ENCODE assay signal across 8 cellular contexts in genomic region chr1:54054438-54054749, GRCh38. TPM values are rescaled to one million over a fixed set of nuclear protein-coding genes. Genes with fewer than 3 reads are reported as not detected.
A peak's percentile ranks its signal among the peaks of the same experiment; 100 is the strongest.
DNase-seq lines count a peak whose midpoint lies in the region; ATAC-seq and TF ChIP-seq lines count a peak whose summit lies in the region.

No MANE protein-coding gene starts in this region.

- no peak for TF ChIP-seq CTCF in RWPE2 (IDR thresholded peaks at IDR 0.05; ENCODE audit: poor library complexity, severe bottlenecking)
- TF ChIP-seq CTCF in foreskin keratinocyte (conservative IDR thresholded peaks at IDR 0.05), result peak; percentile 29
- no peak for TF ChIP-seq CTCF in tibial artery (IDR thresholded peaks at IDR 0.05)

- peaks cover 4 to 18% of the 10 kb centered on the region in 2 donors for H3K36me3 Mint-ChIP-seq in activated T-cell treated with anti-CD3 and anti-CD28 coated beads, Interleukin-2, amount 50 U/mL, for 72 hours (ENCODE audit: insufficient read depth in 2 of 2)
- H3K36me3 Mint-ChIP-seq in activated T-cell treated with anti-CD3 and anti-CD28 coated beads, Interleukin-2, amount 50 U/mL, for 24 hours (ENCODE audit: low read depth), result peaks cover 39% of the 10 kb centered on the region

- peaks cover 58% of the 10 kb centered on the region for H3K4me1 Mint-ChIP-seq in activated T-cell treated with anti-CD3 and anti-CD28 coated beads, Interleukin-2, amount 50 U/mL, for 72 hours (ENCODE audit: low read depth)
- H3K4me1 Mint-ChIP-seq in activated T-cell treated with anti-CD3 and anti-CD28 coated beads, Interleukin-2, amount 50 U/mL, for 24 hours (ENCODE audit: low read depth), result peaks cover 34% of the 10 kb centered on the region

- H3K4me1 ChIP-seq in RWPE2 (ENCODE audit: insufficient read depth, poor library complexity, severe bottlenecking) (peaks cover 9% of the 10 kb centered on the region), foreskin keratinocyte (peaks cover 8% of the 10 kb centered on the region), tibial artery (peaks cover 0 to 41% (median 23%) of the 10 kb centered on the region in 4 donors)

- peaks cover 5% of the 10 kb centered on the region; the same call in 1 of the 2 replicates for H3K36me3 ChIP-seq in RWPE2 (ENCODE audit: low read depth)
- no peaks in the 10 kb centered on the region for H3K36me3 ChIP-seq in tibial artery

- H3K27me3 Mint-ChIP-seq in activated T-cell treated with anti-CD3 and anti-CD28 coated beads, Interleukin-2, amount 50 U/mL, for 72 hours (ENCODE audit: low read depth), result no peaks in the 10 kb centered on the region
- no peaks in the 10 kb centered on the region for H3K27me3 Mint-ChIP-seq in activated T-cell treated with anti-CD3 and anti-CD28 coated beads, Interleukin-2, amount 50 U/mL, for 24 hours

- H3K4me3 Mint-ChIP-seq in activated T-cell treated with anti-CD3 and anti-CD28 coated beads, Interleukin-2, amount 50 U/mL, for 72 hours, result no peak overlapping the region
- no peak overlapping the region for H3K4me3 Mint-ChIP-seq in activated T-cell treated with anti-CD3 and anti-CD28 coated beads, Interleukin-2, amount 50 U/mL, for 24 hours

- H3K4me3 ChIP-seq in RWPE2 (ENCODE audit: severe bottlenecking) (peak overlapping the region; percentile 85), tibial artery (peak overlapping the region; percentile 77 to 97)

- DNase-seq in activated T-cell treated with anti-CD3 and anti-CD28 coated beads, Interleukin-2, amount 50 U/mL, for 72 hours, result peak in 1 of 2 donors; percentile 3
- DNase-seq in activated T-cell treated with anti-CD3 and anti-CD28 coated beads, Interleukin-2, amount 50 U/mL, for 24 hours, result no peak
- DNase-seq in RWPE2 (ENCODE audit: low spot score) (no peak), foreskin keratinocyte (peak in 1 of 2 donors; percentile 6), tibial artery (no peak), D341Med (ENCODE audit: low spot score) (no peak)
- DNase-seq in stimulated activated CD8-positive, alpha-beta memory T cell treated with anti-CD3 and anti-CD28 coated beads, Interleukin-4, amount 100 ng/mL, for 48 hours, result no peak
- no peak for DNase-seq in activated CD4-positive, CD25-positive, alpha-beta regulatory T cell (lab: John Stamatoyannopoulos, UW)

- intact Hi-C loops in tibial artery (cut with DNase I; ENCODE audit: low total_unique reads), result no loop called here

- no peaks in the 10 kb centered on the region for H3K9me3 Mint-ChIP-seq in activated T-cell treated with anti-CD3 and anti-CD28 coated beads, Interleukin-2, amount 50 U/mL, for 72 hours
- no peaks in the 10 kb centered on the region for H3K9me3 Mint-ChIP-seq in activated T-cell treated with anti-CD3 and anti-CD28 coated beads, Interleukin-2, amount 50 U/mL, for 24 hours

- ATAC-seq in activated T-cell treated with anti-CD3 and anti-CD28 coated beads, Interleukin-2, amount 50 U/mL, for 72 hours (replicated peaks in 1 of 2), result no peak
- no peak for ATAC-seq in RWPE2 (ENCODE audit: low read depth)
- ATAC-seq in foreskin keratinocyte, result no peak

- no peaks in the 10 kb centered on the region for H3K27me3 ChIP-seq in RWPE2 (ENCODE audit: insufficient read depth, poor library complexity, severe bottlenecking)
- H3K27me3 ChIP-seq in foreskin keratinocyte, result no peaks in the 10 kb centered on the region
- no peaks in the 10 kb centered on the region for H3K27me3 ChIP-seq in tibial artery

- peak overlapping the region; percentile 59 for H3K27ac Mint-ChIP-seq in activated T-cell treated with anti-CD3 and anti-CD28 coated beads, Interleukin-2, amount 50 U/mL, for 72 hours
- H3K27ac Mint-ChIP-seq in activated T-cell treated with anti-CD3 and anti-CD28 coated beads, Interleukin-2, amount 50 U/mL, for 24 hours, result no peak overlapping the region

- H3K9me3 ChIP-seq in RWPE2 (ENCODE audit: severe bottlenecking) (no peaks in the 10 kb centered on the region), tibial artery (no peaks in the 10 kb centered on the region)

- no peak overlapping the region for H3K27ac ChIP-seq in RWPE2 (ENCODE audit: poor library complexity, severe bottlenecking)
- H3K27ac ChIP-seq in foreskin keratinocyte, result peak overlapping the region; percentile 79
- no peak overlapping the region for H3K27ac ChIP-seq in tibial artery

RNA-seq across cellular contexts. Expression of gene TCEANC2, which starts 1.0 kb away (rescaled TPM):
- 10 to 100 TPM; 13.8 to 17.0 TPM for total RNA-seq in activated T-cell treated with anti-CD3 and anti-CD28 coated beads, Interleukin-2, amount 50 U/mL, for 72 hours
- total RNA-seq in foreskin keratinocyte, result 3.4 and 3.8 TPM in 2 replicates
- polyA plus RNA-seq in foreskin keratinocyte, result 2.1 and 2.9 TPM in 2 replicates

RNA-seq across cellular contexts. Expression of gene TMEM59, which starts 1.4 kb away (rescaled TPM):
- 100 to 1,000 TPM; 148 to 179 TPM for total RNA-seq in activated T-cell treated with anti-CD3 and anti-CD28 coated beads, Interleukin-2, amount 50 U/mL, for 72 hours
- total RNA-seq in foreskin keratinocyte, result 120 and 137 TPM in 2 replicates
- 100 and 111 TPM in 2 replicates for polyA plus RNA-seq in foreskin keratinocyte

RNA-seq across cellular contexts. Expression of gene LDLRAD1, which starts 36.4 kb away (rescaled TPM):
- not detected for total RNA-seq in activated T-cell treated with anti-CD3 and anti-CD28 coated beads, Interleukin-2, amount 50 U/mL, for 72 hours
- total RNA-seq in foreskin keratinocyte, result not detected in 2 replicates
- polyA plus RNA-seq in foreskin keratinocyte, result not detected in 2 replicates
